In the genomic region with DNA sequence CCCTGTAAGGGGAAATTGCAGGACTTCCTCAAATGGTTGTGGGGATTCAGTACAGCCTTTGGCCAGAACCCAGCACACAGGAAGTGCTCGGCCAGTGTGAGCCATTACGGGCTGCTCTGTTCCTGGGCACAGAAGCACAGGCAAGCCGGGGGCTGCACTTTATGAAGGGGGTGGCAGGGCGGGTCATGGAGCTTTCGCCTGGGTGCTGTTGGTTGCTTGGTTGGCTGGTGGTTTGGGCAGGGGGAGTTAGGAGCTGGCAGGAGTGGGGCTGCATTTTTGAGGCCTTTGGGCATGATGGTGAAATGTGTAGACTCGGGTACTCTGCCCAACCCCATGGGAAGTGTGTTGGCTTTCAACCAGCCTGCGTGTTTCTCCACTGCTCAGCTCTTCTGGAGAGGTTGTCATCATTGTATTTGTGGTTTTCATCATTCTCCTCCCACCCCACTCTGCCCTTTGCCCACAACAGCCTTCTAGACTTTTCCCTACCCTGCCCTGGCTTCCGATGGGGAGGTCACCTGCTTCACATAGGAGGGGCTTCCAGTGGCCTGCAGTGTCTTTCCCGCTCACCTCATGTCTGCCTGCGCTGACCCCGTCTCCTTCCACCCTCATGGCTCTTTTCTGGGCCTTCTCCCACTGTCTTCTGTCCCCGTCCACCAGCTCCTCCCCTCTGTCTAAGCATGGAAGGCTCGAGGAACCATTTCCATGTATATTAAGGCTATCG, we compare ENCODE assay signal across 10 cellular contexts. TPM values are rescaled to one million over a fixed set of nuclear protein-coding genes. Genes with fewer than 3 reads are reported as not detected.
DNase-seq lines count a peak whose midpoint lies in the region; ATAC-seq and TF ChIP-seq lines count a peak whose summit lies in the region.
"Had no signal": no experiment of that assay in that cellular context is flagged by ENCODE, and none has a peak within 500 bp of the region (broad histone marks: within the 10 kb centered on the region; RNA-seq: fewer than 3 reads in every experiment).

No MANE protein-coding gene starts in this region.

- H3K36me3 ChIP-seq in body of pancreas (replicated peaks in 1 of 2; ENCODE audit: insufficient read depth in 1 of 2, low read depth in 2 of 2) = peaks cover 9 to 30% of the 10 kb centered on the region in 2 donors
- H3K36me3 ChIP-seq in right lobe of liver = peaks cover 0 to 65% (median 25%) of the 10 kb centered on the region in 4 donors
- H3K36me3 ChIP-seq in upper lobe of left lung = peaks cover 26 to 99% (median 80%) of the 10 kb centered on the region in 4 donors

- H3K4me1 ChIP-seq in body of pancreas (no peaks in the 10 kb centered on the region), right lobe of liver (no peaks in the 10 kb centered on the region), upper lobe of left lung (peaks cover 2 to 11% (median 4%) of the 10 kb centered on the region in 4 donors)

- TF ChIP-seq POLR2A in body of pancreas (IDR thresholded peaks at IDR 0.05) (no peak), right lobe of liver (IDR thresholded peaks at IDR 0.05) (no peak), upper lobe of left lung (IDR thresholded peaks at IDR 0.05) (peak in 1 of 4 donors; percentile 32)

- ATAC-seq in activated naive CD4-positive, alpha-beta T cell treated with anti-CD3 and anti-CD28 coated beads, Interleukin-2, amount 50 U/mL, for 72 hours = peak in 1 of 2 donors; percentile 9
- peak; percentile 43 for ATAC-seq in body of pancreas
- ATAC-seq in right lobe of liver = peak; percentile 66 to 74 (median 69)
- ATAC-seq in upper lobe of left lung (ENCODE audit: low FRiP score in 2 of 2) = peak; percentile 85 to 89
- ATAC-seq in GM21737 (IDR thresholded peaks at IDR 0.05; ENCODE audit: unreplicated experiment) = no peak

- 80 to 90% methylated on average over 14 of the region's 14 CpGs for WGBS in body of pancreas, 2 donors
- 53% methylated on average over 9 of the region's 14 CpGs for WGBS in right lobe of liver (ENCODE audit: insufficient coverage, low coverage, low lambda C conversion rate, missing lambda C conversion rate)
- 70 to 78% methylated on average over 12 to 14 of the region's 14 CpGs for WGBS in upper lobe of left lung, 2 donors

- no peaks in the 10 kb centered on the region for H3K9me3 Mint-ChIP-seq in activated naive CD4-positive, alpha-beta T cell treated with anti-CD3 and anti-CD28 coated beads, Interleukin-2, amount 50 U/mL, for 72 hours

- H3K36me3 Mint-ChIP-seq in activated naive CD4-positive, alpha-beta T cell treated with anti-CD3 and anti-CD28 coated beads, Interleukin-2, amount 50 U/mL, for 72 hours = peaks cover 10 to 16% of the 10 kb centered on the region in 2 donors

- H3K27me3 ChIP-seq in body of pancreas = no peaks in the 10 kb centered on the region
- no peaks in the 10 kb centered on the region for H3K27me3 ChIP-seq in right lobe of liver
- H3K27me3 ChIP-seq in upper lobe of left lung = no peaks in the 10 kb centered on the region

- peak overlapping the region; percentile 75 to 86 for H3K27ac Mint-ChIP-seq in activated naive CD4-positive, alpha-beta T cell treated with anti-CD3 and anti-CD28 coated beads, Interleukin-2, amount 50 U/mL, for 72 hours

- TF ChIP-seq EP300 in upper lobe of left lung (IDR thresholded peaks at IDR 0.05) = no peak

- no peak for TF ChIP-seq CTCF in body of pancreas (IDR thresholded peaks at IDR 0.05)
- TF ChIP-seq CTCF in right lobe of liver (IDR thresholded peaks at IDR 0.05) = no peak
- TF ChIP-seq CTCF in upper lobe of left lung (IDR thresholded peaks at IDR 0.05) = no peak

- H3K27ac ChIP-seq in body of pancreas (peak overlapping the region in 1 of 4 donors; percentile 34), right lobe of liver (peak overlapping the region in 1 of 3 donors; percentile 47), upper lobe of left lung (peak overlapping the region; percentile 70 to 77 (median 74))

- H3K9me3 ChIP-seq in body of pancreas (no peaks in the 10 kb centered on the region), right lobe of liver (no peaks in the 10 kb centered on the region), upper lobe of left lung (no peaks in the 10 kb centered on the region)

- DNase-seq in activated naive CD4-positive, alpha-beta T cell treated with anti-CD3 and anti-CD28 coated beads, Interleukin-2, amount 50 U/mL, for 72 hours (ENCODE audit: low spot score in 2 of 2) = no peak
- DNase-seq in activated naive CD4-positive, alpha-beta T cell treated with Interleukin-2 at 50 U/mL for 16 hours = no peak
- DNase-seq in body of pancreas = peak in 1 of 4 donors; percentile 64
- peak in 1 of 3 donors; percentile 68 for DNase-seq in right lobe of liver
- DNase-seq in upper lobe of left lung = peak in 1 of 2 donors; percentile 80
- no peak for DNase-seq in effector CD4-positive, alpha-beta T cell
- DNase-seq in iPS-NIHi11 (ENCODE audit: low spot score) = no peak
- DNase-seq: stimulated activated CD4-positive, alpha-beta T cell treated with anti-CD3 and anti-CD28 coated beads, Interleukin-4, amount 100 ng/mL, for 24 hours had no signal

- H3K4me3 ChIP-seq in body of pancreas (no peak overlapping the region), right lobe of liver (no peak overlapping the region), upper lobe of left lung (peak overlapping the region in 1 of 4 donors; percentile 28)

- intact Hi-C loops in body of pancreas (cut with DNase I) = no loop called here
- intact Hi-C loops in right lobe of liver (cut with DNase I) = loop anchor here in 1 of 2 donors (5.0 kb wide), 1 partner anchor 127 kb away; no protein-coding TSS in a partner anchor

RNA-seq across cellular contexts. Expression of a gene that starts 16.1 kb away (rescaled TPM):
- total RNA-seq in activated naive CD4-positive, alpha-beta T cell treated with anti-CD3 and anti-CD28 coated beads, Interleukin-2, amount 50 U/mL, for 72 hours = 10 to 100 TPM; 43.4 to 97.5 TPM
- total RNA-seq in body of pancreas (10 to 100 TPM in 1 of 2 donors, 1 to 10 TPM in 1; 5.6 to 12.7 TPM), right lobe of liver (10 to 100 TPM in 3 of 6 experiments, 1 to 10 TPM in 3; 3.9 to 16.9 (median 9.6) TPM), upper lobe of left lung (10 to 100 TPM; 14.7 to 27.5 (median 22.3) TPM)

RNA-seq across cellular contexts. Expression of a gene that starts 24.0 kb away (rescaled TPM):
- 10 to 100 TPM; 47.3 to 67.5 TPM for total RNA-seq in activated naive CD4-positive, alpha-beta T cell treated with anti-CD3 and anti-CD28 coated beads, Interleukin-2, amount 50 U/mL, for 72 hours
- total RNA-seq in body of pancreas (1 to 10 TPM; 4.9 to 9.9 TPM), right lobe of liver (10 to 100 TPM in 4 of 6 experiments, 1 to 10 TPM in 2; 8.6 to 22.1 (median 11.1) TPM), upper lobe of left lung (10 to 100 TPM; 10.1 to 31.0 (median 17.9) TPM)

RNA-seq across cellular contexts. Expression of a gene that starts 45.5 kb away (rescaled TPM):
- not detected for total RNA-seq in activated naive CD4-positive, alpha-beta T cell treated with anti-CD3 and anti-CD28 coated beads, Interleukin-2, amount 50 U/mL, for 72 hours
- not detected for total RNA-seq in body of pancreas
- not detected for total RNA-seq in right lobe of liver
- not detected for total RNA-seq in upper lobe of left lung
- total RNA-seq: T-helper 2 cell treated with Interferon-gamma antibody and Interleukin-4, amounts not matched to agents 100 ng/mL and 5 ng/mL, for 36 hours had no signal
